Comparison of ENCODE assay signal across 8 cellular contexts in the genomic region with DNA sequence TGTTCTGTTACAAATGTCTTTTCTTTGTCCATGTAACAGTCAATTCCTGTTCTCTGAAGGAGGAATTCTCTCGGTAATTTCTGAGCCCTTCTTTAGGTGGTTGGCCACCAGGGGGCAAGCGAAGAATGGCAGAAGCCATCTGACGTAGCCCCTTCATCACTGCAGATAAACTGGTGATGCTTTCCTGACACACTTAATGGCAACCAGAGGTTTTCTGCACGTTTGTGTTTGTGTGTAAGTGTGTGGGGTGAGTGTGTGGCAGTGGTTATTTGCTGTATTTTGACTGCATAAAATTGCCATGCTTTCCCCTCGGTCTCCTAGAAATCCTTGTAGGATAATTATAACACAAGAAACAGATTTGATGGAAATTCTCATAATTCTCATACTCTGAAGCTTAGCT.
A peak's percentile ranks its signal among the peaks of the same experiment; 100 is the strongest.
DNase-seq lines count a peak whose midpoint lies in the region; ATAC-seq, FAIRE-seq and TF ChIP-seq lines count a peak whose summit lies in the region.

No MANE protein-coding gene starts in this region.

- H3K9me3 ChIP-seq in SJCRH30 (replicated peaks), result no peaks in the 10 kb centered on the region
- no peaks in the 10 kb centered on the region for H3K9me3 ChIP-seq in trophoblast cell (ENCODE audit: insufficient read depth, low read depth, low read length)

- no peaks in the 10 kb centered on the region for H3K79me1 ChIP-seq in trophoblast cell (ENCODE audit: low read length)

- WGBS in trophoblast cell (ENCODE audit: extremely low coverage, insufficient coverage, insufficient read length), result no CpG with 5 or more reads among the region's 5 CpGs

- H3K9ac ChIP-seq in trophoblast cell (ENCODE audit: low read length), result no peak overlapping the region

- H3K14ac ChIP-seq in trophoblast cell (ENCODE audit: low read length), result no peak overlapping the region

- H3K23ac ChIP-seq in trophoblast cell (ENCODE audit: low read length), result no peak overlapping the region

- no peak overlapping the region for H4K91ac ChIP-seq in trophoblast cell (ENCODE audit: low read depth, low read length)

- CTCF ChIA-PET in BJ (lab: Yijun Ruan, JAX), result interaction anchor here (0.6 to 2.5 kb wide), 10 partner anchors 8 to 424 kb away, joined by 3 to 27 read pairs (median 3); no protein-coding TSS in a partner anchor

- H3K79me2 ChIP-seq in trophoblast cell (ENCODE audit: control insufficient read depth, insufficient read depth, low read length, poor library complexity), result no peaks in the 10 kb centered on the region

- no peak overlapping the region for H3K4me2 ChIP-seq in trophoblast cell (ENCODE audit: low read length)

- H3K4me3 ChIP-seq in BJ (ENCODE audit: low read depth, low read length), result no peak overlapping the region
- H3K4me3 ChIP-seq in Jurkat, Clone E6-1 (ENCODE audit: low read length), result no peak overlapping the region
- H3K4me3 ChIP-seq in SJCRH30, result no peak overlapping the region
- H3K4me3 ChIP-seq in trophoblast cell (ENCODE audit: low read depth, low read length), result no peak overlapping the region

- no peak overlapping the region for H2AK5ac ChIP-seq in trophoblast cell (ENCODE audit: low read length)

- H3K27ac ChIP-seq in SJCRH30 (no peak overlapping the region), trophoblast cell (ENCODE audit: low read depth, low read length) (no peak overlapping the region)

- POLR2A ChIA-PET in BJ (lab: Charles Lee), result no interaction called here

- peak; percentile 55 for ATAC-seq in GM19035 (IDR thresholded peaks at IDR 0.05; ENCODE audit: unreplicated experiment)

- H3K4ac ChIP-seq in trophoblast cell (ENCODE audit: low read depth, low read length), result no peak overlapping the region

- no peak overlapping the region for H2BK120ac ChIP-seq in trophoblast cell (ENCODE audit: insufficient read depth, low read length, poor library complexity)

- no peak overlapping the region for H4K12ac ChIP-seq in trophoblast cell (ENCODE audit: low read depth, low read length)

- no peak overlapping the region for H2BK12ac ChIP-seq in trophoblast cell (ENCODE audit: low read length)

- no peak overlapping the region for H4K8ac ChIP-seq in trophoblast cell (ENCODE audit: low read depth, low read length)

- H3K4me1 ChIP-seq in SJCRH30, result no peaks in the 10 kb centered on the region
- no peaks in the 10 kb centered on the region for H3K4me1 ChIP-seq in trophoblast cell (ENCODE audit: control insufficient read depth in 1 of 2, insufficient read depth in 2 of 2, low read length in 2 of 2)

- peak; percentile 87 for TF ChIP-seq CTCF in BJ (IDR thresholded peaks at IDR 0.05; ENCODE audit: insufficient read depth, low read depth, low read length)

- H3K36me3 ChIP-seq in BJ (ENCODE audit: control insufficient read depth, insufficient read depth, low read length) (no peaks in the 10 kb centered on the region), SJCRH30 (no peaks in the 10 kb centered on the region), trophoblast cell (ENCODE audit: control insufficient read depth in 1 of 2, insufficient read depth in 2 of 2, low read length in 2 of 2) (no peaks in the 10 kb centered on the region)

- H3K27me3 ChIP-seq in BJ (ENCODE audit: control insufficient read depth, insufficient read depth, low read length) (no peaks in the 10 kb centered on the region), SJCRH30 (no peaks in the 10 kb centered on the region), trophoblast cell (ENCODE audit: insufficient read depth, low read length) (no peaks in the 10 kb centered on the region)

- DNase-seq in BJ (ENCODE audit: low read depth), result no peak
- peak; percentile 64 for DNase-seq in Jurkat, Clone E6-1 (ENCODE audit: low read depth, low spot score)
- peak; percentile 55 to 77 for DNase-seq in SJCRH30
- peak; percentile 48 for DNase-seq in activated gamma-delta T cell treated with anti-CD3 and anti-CD28 coated beads, Interleukin-2, amount 50 U/mL, for 16 hours (ENCODE audit: low read depth)
- DNase-seq in globus pallidus (ENCODE audit: low spot score), result peak; percentile 86
- peak; percentile 65 to 90 for DNase-seq in trophoblast cell
- peak; percentile 62 for DNase-seq in urothelium cell line (ENCODE audit: low spot score)

- no peak overlapping the region for H3K18ac ChIP-seq in trophoblast cell (ENCODE audit: low read length)

- H2AFZ ChIP-seq in trophoblast cell (ENCODE audit: insufficient read depth, low read length, poor library complexity), result no peak overlapping the region

- no peak overlapping the region for H2BK5ac ChIP-seq in trophoblast cell (ENCODE audit: low read depth, low read length, poor library complexity)

- FAIRE-seq in urothelium cell line (lab: Jason Lieb, UNC), result no peak
